ENCODE assay signal across 19 cellular contexts in genomic region chr3:156148345-156148945, GRCh38. TPM values are rescaled to one million over a fixed set of nuclear protein-coding genes. Genes with fewer than 3 reads are reported as not detected.
A peak's percentile ranks its signal among the peaks of the same experiment; 100 is the strongest.
DNase-seq lines count a peak whose midpoint lies in the region; ATAC-seq and TF ChIP-seq lines count a peak whose summit lies in the region.
"Had no signal": no experiment of that assay in that cellular context is flagged by ENCODE, and none has a peak within 500 bp of the region (broad histone marks: within the 10 kb centered on the region; RNA-seq: fewer than 3 reads in every experiment).

No MANE protein-coding gene starts in this region.

- H3K4me3 Mint-ChIP-seq in T-cell: no peak overlapping the region
- H3K4me3 Mint-ChIP-seq: activated naive CD4-positive, alpha-beta T cell treated with anti-CD3 and anti-CD28 coated beads, Interleukin-2, amount 50 U/mL, for 24 hours; CD4-positive, alpha-beta memory T cell; neural crest cell; stimulated activated memory B cell treated with anti-CD40 and anti-IgM and Interleukin-4, amounts not matched to agents 10 μg/mL and 1 μg/mL and 100 μg/mL, for 72 hours had no signal

- no peaks in the 10 kb centered on the region for H4K20me1 ChIP-seq in IMR-90 (ENCODE audit: insufficient read depth, low read length)

- peak overlapping the region; percentile 66; the same call in 1 of the 2 replicates for H3K4me2 ChIP-seq in IMR-90 (ENCODE audit: low read depth, low read length)

- no peaks in the 10 kb centered on the region for H3K9me1 ChIP-seq in IMR-90 (ENCODE audit: insufficient read depth, low read length)

- H2AK9ac ChIP-seq in IMR-90 (replicated peaks; ENCODE audit: low read depth, low read length, poor library complexity): no peak overlapping the region

- H3K4me1 ChIP-seq in IMR-90 (ENCODE audit: control insufficient read depth, insufficient read depth, low read length) (peaks cover 3% of the 10 kb centered on the region), thyroid gland (peaks cover 0 to 2% of the 10 kb centered on the region in 2 donors)

- no peak overlapping the region for H3K4me3 ChIP-seq in IMR-90 (ENCODE audit: insufficient read depth, low read depth, low read length)
- no peak overlapping the region for H3K4me3 ChIP-seq in thyroid gland (replicated peaks in 1 of 3)
- H3K4me3 ChIP-seq: GM12878 had no signal

- no peak overlapping the region for H2BK20ac ChIP-seq in IMR-90 (ENCODE audit: low read depth, low read length)

- in situ Hi-C loops in IMR-90 (cut with MboI; ENCODE audit: low sequenced_read_pairs): loop anchor here (10.0 kb wide), 1 partner anchor 986 kb away; no protein-coding TSS in a partner anchor
- in situ Hi-C loops in KBM-7 (cut with MboI; ENCODE audit: low pct_unique_long_range_greater_than_20kb, low sequenced_read_pairs): loop anchor here (25.0 kb wide), 1 partner anchor 514 kb away; the partner anchor contains the start of gene TIPARP

- H3K27ac ChIP-seq in IMR-90 (ENCODE audit: insufficient read depth, low read length): no peak overlapping the region
- H3K27ac ChIP-seq in thyroid gland: peak overlapping the region in 2 of 3 donors; percentile 15 to 50

- POLR2A ChIA-PET in IMR-90 (lab: Charles Lee; ENCODE audit: unreplicated experiment): no interaction called here
- POLR2A ChIA-PET in T-cell (lab: Charles Lee): no interaction called here

- intact Hi-C loops in IMR-90 (cut with micrococcal nuclease) (loop anchor here (5.0 kb wide), 2 partner anchors 151 to 341 kb away; partner anchors contain the start of gene C3orf33), thyroid gland (cut with DNase I) (loop anchor here (5.0 kb wide), 1 partner anchor 934 kb away; no protein-coding TSS in a partner anchor)

- no peak overlapping the region for H2BK120ac ChIP-seq in IMR-90 (ENCODE audit: low read depth, low read length)

- CTCF ChIA-PET in IMR-90 (lab: Yijun Ruan, JAX) (interaction anchor here (1.1 to 3.1 kb wide), 4 partner anchors 212 to 361 kb away, joined by 3 to 10 read pairs (median 7); no protein-coding TSS in a partner anchor), T-cell (lab: Charles Lee) (interaction anchor here (0.7 to 2.8 kb wide), 5 partner anchors 302 to 559 kb away, joined by 3 to 23 read pairs (median 3); no protein-coding TSS in a partner anchor)

- no peak overlapping the region for H4K5ac ChIP-seq in IMR-90 (ENCODE audit: low read depth, low read length)

- no peak overlapping the region for H3K18ac ChIP-seq in IMR-90 (ENCODE audit: low read depth, low read length)

- no peak overlapping the region for H2BK15ac ChIP-seq in IMR-90 (ENCODE audit: low read depth, low read length)

- no peak overlapping the region for H2AFZ ChIP-seq in IMR-90 (replicated peaks; ENCODE audit: low read length, poor library complexity)

- H3K4me1 Mint-ChIP-seq in T-cell: peaks cover 0 to 5% (median 2%) of the 10 kb centered on the region in 3 donors
- H3K4me1 Mint-ChIP-seq: activated naive CD4-positive, alpha-beta T cell treated with anti-CD3 and anti-CD28 coated beads, Interleukin-2, amount 50 U/mL, for 24 hours had no signal

- dilution Hi-C loops in IMR-90 (cut with HindIII; ENCODE audit: low sequenced_read_pairs, unreplicated experiment): no loop called here

- H3K14ac ChIP-seq in IMR-90 (replicated peaks; ENCODE audit: low read depth, low read length): no peak overlapping the region

- no peak overlapping the region for H2AK5ac ChIP-seq in IMR-90 (ENCODE audit: low read depth, low read length)

- H3K23ac ChIP-seq in IMR-90 (ENCODE audit: low read depth, low read length): no peak overlapping the region

- no peak overlapping the region for H4K8ac ChIP-seq in IMR-90 (ENCODE audit: low read depth in 2 of 2, low read length in 2 of 2)

- H3K27ac Mint-ChIP-seq in T-cell: no peak overlapping the region
- H3K27ac Mint-ChIP-seq: activated naive CD4-positive, alpha-beta T cell treated with anti-CD3 and anti-CD28 coated beads, Interleukin-2, amount 50 U/mL, for 24 hours; stimulated activated memory B cell treated with anti-CD40 and anti-IgM and Interleukin-4, amounts not matched to agents 10 μg/mL and 1 μg/mL and 100 μg/mL, for 72 hours had no signal

- BruUV-seq in IMR-90 (replicated peaks; lab: Mats Ljungman, UMichigan): no TSS peak

- peaks cover 10 to 13% of the 10 kb centered on the region in 2 donors for H3K27me3 Mint-ChIP-seq in T-cell

- no peaks in the 10 kb centered on the region for H3K36me3 ChIP-seq in IMR-90 (ENCODE audit: control insufficient read depth, insufficient read depth, low read length)
- no peaks in the 10 kb centered on the region for H3K36me3 ChIP-seq in thyroid gland

- ATAC-seq in IMR-90 (ENCODE audit: low read depth) (no peak), omental fat pad (ENCODE audit: low FRiP score) (peak; percentile 31), T-cell (replicated peaks in 1 of 4) (no peak)
- ATAC-seq: HCT116; stimulated activated memory B cell treated with anti-CD40 and anti-IgM and Interleukin-4, amounts not matched to agents 10 μg/mL and 1 μg/mL and 100 μg/mL, for 72 hours had no signal

- H3K9ac ChIP-seq in IMR-90 (ENCODE audit: low read depth, low read length): no peak overlapping the region

- no peaks in the 10 kb centered on the region for H3K79me1 ChIP-seq in IMR-90 (ENCODE audit: low read depth in 1 of 2, low read length in 2 of 2)

- no peak overlapping the region for H3K4ac ChIP-seq in IMR-90 (ENCODE audit: low read depth, low read length)

- H3K9me3 Mint-ChIP-seq in T-cell: no peaks in the 10 kb centered on the region
- H3K9me3 Mint-ChIP-seq: activated naive CD4-positive, alpha-beta T cell treated with anti-CD3 and anti-CD28 coated beads, Interleukin-2, amount 50 U/mL, for 24 hours; CD4-positive, alpha-beta memory T cell; neural crest cell; stimulated activated memory B cell treated with anti-CD40 and anti-IgM and Interleukin-4, amounts not matched to agents 10 μg/mL and 1 μg/mL and 100 μg/mL, for 72 hours had no signal

- H4K91ac ChIP-seq in IMR-90 (ENCODE audit: insufficient read depth, low read depth, low read length): no peak overlapping the region

- H3K27me3 ChIP-seq in IMR-90 (ENCODE audit: control insufficient read depth, insufficient read depth, low read length) (peaks cover 12% of the 10 kb centered on the region), thyroid gland (no peaks in the 10 kb centered on the region)

- TF ChIP-seq POLR2A in IMR-90 (IDR thresholded peaks at IDR 0.05; ENCODE audit: low read depth, low read length): no peak
- no peak for TF ChIP-seq POLR2A in thyroid gland (IDR thresholded peaks at IDR 0.05)

- DNase-seq in IMR-90 (no peak), fibroblast of gingiva (ENCODE audit: low read depth) (peak; percentile 9), omental fat pad (ENCODE audit: low spot score) (no peak), thyroid gland (no peak), KBM-7 (no peak), T-cell (no peak), superior temporal gyrus (ENCODE audit: extremely low spot score) (no peak)
- no peak for DNase-seq in stimulated activated CD4-positive, alpha-beta T cell treated with anti-CD3 and anti-CD28 coated beads, Interleukin-1b, Interleukin-23, amount 100 ng/mL, for 48 hours
- DNase-seq: activated CD4-positive, alpha-beta T cell treated with anti-CD3 and anti-CD28 coated beads, Interleukin-2, amount 50 U/mL, for 4 hours; CD4-positive, alpha-beta memory T cell; DMS153; NCI-H146; NCI-H2171 treated with DMSO at 0.1 percent for 48 hours; SHP77 treated with DMSO at 0.1 percent for 48 hours had no signal

- TF ChIP-seq CTCF in IMR-90 (conservative IDR thresholded peaks at IDR 0.05; ENCODE audit: low read depth, low read length): no peak
- TF ChIP-seq CTCF in omental fat pad (IDR thresholded peaks at IDR 0.05): no peak
- TF ChIP-seq CTCF in thyroid gland (IDR thresholded peaks at IDR 0.05): no peak

- no peak overlapping the region for H3K56ac ChIP-seq in IMR-90 (ENCODE audit: extremely low read depth, insufficient read depth, low read length)

- no peak for TF ChIP-seq RAD21 in IMR-90 (IDR thresholded peaks at IDR 0.05; ENCODE audit: low read length)

- H3K9me3 ChIP-seq in IMR-90 (ENCODE audit: control insufficient read depth, insufficient read depth, low read length) (no peaks in the 10 kb centered on the region), thyroid gland (no peaks in the 10 kb centered on the region)

- no peaks in the 10 kb centered on the region for H3K36me3 Mint-ChIP-seq in T-cell
- H3K36me3 Mint-ChIP-seq: activated naive CD4-positive, alpha-beta T cell treated with anti-CD3 and anti-CD28 coated beads, Interleukin-2, amount 50 U/mL, for 24 hours; CD4-positive, alpha-beta memory T cell; stimulated activated memory B cell treated with anti-CD40 and anti-IgM and Interleukin-4, amounts not matched to agents 10 μg/mL and 1 μg/mL and 100 μg/mL, for 72 hours had no signal

- H2BK5ac ChIP-seq in IMR-90 (ENCODE audit: low read depth, low read length, poor library complexity, severe bottlenecking): no peak overlapping the region

TF ChIP-seq in IMR-90, 13 proteins besides CTCF, POLR2A, EP300 and RAD21:
- TF ChIP-seq CEBPB (IDR thresholded peaks at IDR 0.05; ENCODE audit: low read depth, low read length) (peak; percentile 77), FOS (IDR thresholded peaks at IDR 0.05; ENCODE audit: low read depth, low read length) (no peak)

RNA-seq across cellular contexts. Expression of gene KCNAB1, which starts 28.1 kb away (rescaled TPM):
- total RNA-seq in IMR-90 (2012; rRNA removed) (under 0.01 and 0.56 TPM in 2 replicates), omental fat pad (10 to 100 TPM in 1 of 4 donors, 1 to 10 TPM in 3; 2.2 to 12.6 (median 5.7) TPM), thyroid gland (10 to 100 TPM; 19.3 to 26.1 (median 22.9) TPM), T-cell (under 1 TPM in 1 of 5 donors, not detected in 4; 0.15 TPM)
- polyA plus RNA-seq in IMR-90 (2012; rRNA removed): 0.07 and 0.13 TPM in 2 replicates
- polyA plus RNA-seq in IMR-90 (2012; cell fraction: cytosol; rRNA removed): not detected in 2 replicates
- polyA plus RNA-seq in IMR-90 (2012; cell fraction: nucleus; rRNA removed; ENCODE audit: low replicate concordance): 0.06 TPM in 1 of 2 replicates, not detected in the other
- total RNA-seq: CD4-positive, alpha-beta memory T cell; GM12878 had no signal
